24 cellular contexts compared by ENCODE assay signal in the genomic region with DNA sequence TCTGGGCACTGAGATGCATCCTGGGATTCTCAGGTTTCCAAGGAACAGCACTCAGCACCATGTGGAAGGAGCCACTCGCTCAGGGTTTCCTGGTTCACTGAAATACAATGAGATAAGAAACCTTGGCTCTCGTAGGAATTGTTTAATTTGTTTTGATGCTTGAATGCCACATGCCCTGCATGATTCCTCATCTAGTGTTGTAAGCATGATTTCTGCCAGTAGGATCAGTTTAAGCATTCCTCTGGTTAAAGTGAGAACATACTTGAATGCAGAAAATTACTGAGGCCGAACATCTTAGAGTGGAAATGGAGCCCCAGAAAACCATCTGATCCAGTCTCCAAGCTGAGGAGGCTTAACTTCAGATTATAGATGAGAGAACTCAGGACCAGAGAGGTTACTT.
DNase-seq lines count a peak whose midpoint lies in the region; ATAC-seq and TF ChIP-seq lines count a peak whose summit lies in the region.
"Had no signal": no experiment of that assay in that cellular context is flagged by ENCODE, and none has a peak within 500 bp of the region (broad histone marks: within the 10 kb centered on the region; RNA-seq: fewer than 3 reads in every experiment).

No MANE protein-coding gene starts in this region.

- H2AFZ ChIP-seq in Karpas-422 (ENCODE audit: low read length) (no peak overlapping the region), PC-3 (ENCODE audit: low read length) (no peak overlapping the region)

- H3K9me2 ChIP-seq in Karpas-422 (replicated peaks; ENCODE audit: insufficient read depth, low read length): no peaks in the 10 kb centered on the region
- no peaks in the 10 kb centered on the region for H3K9me2 ChIP-seq in PC-3 (replicated peaks; ENCODE audit: low read length)

- H3K4me2 ChIP-seq in Karpas-422 (ENCODE audit: low read depth, low read length, poor library complexity, severe bottlenecking) (no peak overlapping the region), PC-3 (ENCODE audit: low read length) (no peak overlapping the region)

- H3F3A ChIP-seq in PC-3 (ENCODE audit: low read length, unreplicated experiment): no peaks in the 10 kb centered on the region

- intact Hi-C loops in left ventricle myocardium inferior (cut with micrococcal nuclease): no loop called here
- intact Hi-C loops in left cardiac atrium (cut with DNase I): no loop called here
- intact Hi-C loops in PC-3 (cut with micrococcal nuclease): no loop called here

- no peak overlapping the region for H3K4me3 ChIP-seq in left ventricle myocardium inferior
- H3K4me3 ChIP-seq in subcutaneous abdominal adipose tissue (ENCODE audit: low read depth in 1 of 5, low read length in 5 of 5): peak overlapping the region in 2 of 5 donors; percentile 8 to 11
- H3K4me3 ChIP-seq in Karpas-422 (ENCODE audit: low read length): no peak overlapping the region
- H3K4me3 ChIP-seq in PC-3 (ENCODE audit: low read length): no peak overlapping the region
- H3K4me3 ChIP-seq: psoas muscle, skin epidermis had no signal

- no peak overlapping the region for H3K9ac ChIP-seq in subcutaneous abdominal adipose tissue (ENCODE audit: low read length in 5 of 5)
- no peak overlapping the region for H3K9ac ChIP-seq in Karpas-422 (ENCODE audit: low read length)
- no peak overlapping the region for H3K9ac ChIP-seq in PC-3 (ENCODE audit: low read length)

- no peak for ATAC-seq in left cardiac atrium
- no peak for ATAC-seq in PC-3
- ATAC-seq: activated CD8-positive, alpha-beta memory T cell treated with anti-CD3 and anti-CD28 coated beads, Interleukin-2, amount 10 ng/mL, durations not matched to agents 7 days and 5 days; activated T-helper 17 cell treated with anti-CD3 and anti-CD28 coated beads, Interleukin-2, amount 50 U/mL, for 72 hours; psoas muscle had no signal

- TF ChIP-seq CTCF in left ventricle myocardium inferior (IDR thresholded peaks at IDR 0.05; ENCODE audit: borderline replicate concordance) (no peak), PC-3 (conservative IDR thresholded peaks at IDR 0.05; ENCODE audit: low read depth, low read length) (no peak)

- H4K20me1 ChIP-seq in Karpas-422 (ENCODE audit: insufficient read depth, low read depth, low read length) (no peaks in the 10 kb centered on the region), PC-3 (ENCODE audit: low read length) (no peaks in the 10 kb centered on the region)

- POLR2A ChIA-PET in PC-3 (lab: Charles Lee; ENCODE audit: unreplicated experiment): no interaction called here

- H3K4me1 ChIP-seq in left ventricle myocardium inferior (peaks cover 5% of the 10 kb centered on the region), subcutaneous abdominal adipose tissue (ENCODE audit: control insufficient read depth in 5 of 5, insufficient read depth in 5 of 5, low read length in 5 of 5) (peaks cover 3 to 24% (median 16%) of the 10 kb centered on the region in 5 donors), Karpas-422 (ENCODE audit: low read length) (no peaks in the 10 kb centered on the region), PC-3 (ENCODE audit: insufficient read depth, low read length) (peaks cover 24% of the 10 kb centered on the region; the same call in 1 of the 2 replicates)
- H3K4me1 ChIP-seq: BE2C, psoas muscle had no signal

- no peaks in the 10 kb centered on the region for H3K79me2 ChIP-seq in Karpas-422 (ENCODE audit: low read length)
- H3K79me2 ChIP-seq in PC-3 (ENCODE audit: low read length): no peaks in the 10 kb centered on the region

- H3K27me3 ChIP-seq in left ventricle myocardium inferior (ENCODE audit: low read depth) (peaks cover 6% of the 10 kb centered on the region), subcutaneous abdominal adipose tissue (ENCODE audit: control insufficient read depth in 5 of 5, insufficient read depth in 4 of 5, low read length in 5 of 5) (no peaks in the 10 kb centered on the region), Karpas-422 (ENCODE audit: low read length) (no peaks in the 10 kb centered on the region), PC-3 (ENCODE audit: low read length) (no peaks in the 10 kb centered on the region)
- H3K27me3 ChIP-seq: BE2C had no signal

- no peaks in the 10 kb centered on the region for H3K36me3 ChIP-seq in left ventricle myocardium inferior
- no peaks in the 10 kb centered on the region for H3K36me3 ChIP-seq in subcutaneous abdominal adipose tissue (ENCODE audit: control insufficient read depth in 5 of 5, insufficient read depth in 5 of 5, low read length in 5 of 5)
- no peaks in the 10 kb centered on the region for H3K36me3 ChIP-seq in Karpas-422 (ENCODE audit: insufficient read depth, low read length)
- no peaks in the 10 kb centered on the region for H3K36me3 ChIP-seq in PC-3 (ENCODE audit: low read depth, low read length)
- H3K36me3 ChIP-seq: BE2C had no signal

- peak overlapping the region; percentile 41 for H3K27ac ChIP-seq in left ventricle myocardium inferior (replicated peaks)
- H3K27ac ChIP-seq in subcutaneous abdominal adipose tissue (ENCODE audit: low read depth, low read length): peak overlapping the region; percentile 60
- H3K27ac ChIP-seq in Karpas-422 (ENCODE audit: low read length): no peak overlapping the region
- H3K27ac ChIP-seq in PC-3 (ENCODE audit: low read length): no peak overlapping the region
- H3K27ac ChIP-seq: psoas muscle, RWPE1 had no signal

- peaks cover 18% of the 10 kb centered on the region for H3K9me3 ChIP-seq in left ventricle myocardium inferior (replicated peaks)
- no peaks in the 10 kb centered on the region for H3K9me3 ChIP-seq in subcutaneous abdominal adipose tissue (ENCODE audit: control insufficient read depth in 5 of 5, low read length in 5 of 5)
- H3K9me3 ChIP-seq in Karpas-422 (ENCODE audit: low read length): no peaks in the 10 kb centered on the region
- H3K9me3 ChIP-seq in PC-3 (ENCODE audit: low read length): no peaks in the 10 kb centered on the region
- H3K9me3 ChIP-seq: BE2C, psoas muscle had no signal

- DNase-seq in left ventricle myocardium inferior: no peak
- DNase-seq in left cardiac atrium: no peak
- peak; percentile 62 for DNase-seq in astrocyte of the hippocampus (ENCODE audit: low read depth, low spot score)
- DNase-seq in kidney glomerular epithelial cell (lab: John Stamatoyannopoulos, UW): peak; percentile 22
- no peak for DNase-seq in Karpas-422
- no peak for DNase-seq in PC-3
- DNase-seq in T-helper 1 cell: no peak
- DNase-seq: activated CD4-positive, alpha-beta T cell treated with anti-CD3 and anti-CD28 coated beads, Interleukin-2, amount 50 U/mL, for 1 hour; activated CD8-positive, alpha-beta memory T cell treated with anti-CD3 and anti-CD28 coated beads, Interleukin-2, amount 10 ng/mL, durations not matched to agents 7 days and 5 days; BE2C; erythroblast; HCEC 1CT; hypothalamus; NCI-H1105; NCI-H1930; NCI-H226; nephron progenitor cell; psoas muscle; stimulated activated CD4-positive, alpha-beta T cell treated with anti-CD3 and anti-CD28 coated beads, Interleukin-1b, Interleukin-23, amount 100 ng/mL, for 48 hours; substantia nigra had no signal

- CTCF ChIA-PET in PC-3 (lab: Charles Lee): no interaction called here

- no TSS peak for BruUV-seq in PC-3 (replicated peaks; lab: Mats Ljungman, UMichigan)

Comparison
In these comparisons a context has a peak if more than half of its experiments do, and no peak if none do; other contexts are left out.
1. DNase-seq: peak in astrocyte of the hippocampus (single experiment) and kidney glomerular epithelial cell (single experiment); none in left ventricle myocardium inferior (single experiment), left cardiac atrium (single experiment), Karpas-422 (single experiment), PC-3 (single experiment) and T-helper 1 cell (0 of 5).
2. H3K27ac ChIP-seq: peak in left ventricle myocardium inferior (single experiment) and subcutaneous abdominal adipose tissue (single experiment); none in Karpas-422 (single experiment) and PC-3 (single experiment).